Comparison of ENCODE assay signal across 11 cellular contexts in the genomic region with DNA sequence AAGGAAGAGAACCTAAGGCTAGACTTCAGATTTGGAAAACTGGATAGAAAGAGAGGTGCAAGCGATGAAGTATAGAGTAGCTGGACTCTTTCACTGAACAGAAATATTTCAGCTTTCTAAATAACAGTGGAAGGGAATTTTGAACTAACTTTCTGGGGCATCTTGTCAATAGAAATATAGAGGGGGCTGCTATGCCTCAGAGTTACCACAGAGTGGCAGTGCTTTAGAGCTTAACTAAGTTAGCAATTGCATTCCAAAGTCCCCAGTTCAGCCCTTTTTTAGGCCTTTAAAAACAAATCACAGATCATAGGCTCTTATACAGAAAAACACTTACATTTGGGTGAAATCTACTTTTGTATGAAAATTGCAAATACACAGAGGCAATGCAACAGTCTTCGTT.
DNase-seq lines count a peak whose midpoint lies in the region; ATAC-seq and TF ChIP-seq lines count a peak whose summit lies in the region.
"Had no signal": no experiment of that assay in that cellular context is flagged by ENCODE, and none has a peak within 500 bp of the region (broad histone marks: within the 10 kb centered on the region; RNA-seq: fewer than 3 reads in every experiment).

No MANE protein-coding gene starts in this region.

- no peak for TF ChIP-seq POLR2A in GM18505 (IDR thresholded peaks at IDR 0.05; ENCODE audit: borderline replicate concordance, extremely low read depth, insufficient read depth, insufficient read length)

- H3K9ac ChIP-seq in SK-N-MC (ENCODE audit: insufficient read length): no peak overlapping the region

- no peak overlapping the region for H3K27ac ChIP-seq in SK-N-MC

- H3K4me3 ChIP-seq in AG04449 (ENCODE audit: low read depth, low read length) (no peak overlapping the region), SK-N-MC (no peak overlapping the region)

- DNase-seq in AG04449 (ENCODE audit: low read depth, low spot score): no peak
- peak; percentile 25 for DNase-seq in H4 (ENCODE audit: low spot score)
- DNase-seq in SK-N-MC (ENCODE audit: low read depth, low spot score): peak; percentile 28
- peak; percentile 51 for DNase-seq in inferior parietal cortex (ENCODE audit: extremely low spot score)
- DNase-seq in dedifferentiated amniotic fluid mesenchymal stem cell (ENCODE audit: extremely low spot score): no peak
- DNase-seq in activated T-cell treated with anti-CD3 and anti-CD28 coated beads, Interleukin-2, amount 50 U/mL, for 48 hours: no peak
- DNase-seq: activated CD8-positive, alpha-beta memory T cell treated with anti-CD3 and anti-CD28 coated beads, Interleukin-2, amount 50 U/mL, for 4 hours; posterior cingulate gyrus; stimulated activated naive CD8-positive, alpha-beta T cell treated with anti-CD3 and anti-CD28 coated beads, Interleukin-15, Interleukin-2, amounts not matched to agents 100 U/mL and 50 U/mL, for 24 hours had no signal

- no peaks in the 10 kb centered on the region for H3K36me3 ChIP-seq in SK-N-MC (ENCODE audit: insufficient read depth, low read length)

- CTCF ChIA-PET in AG04449 (lab: Yijun Ruan, JAX): interaction anchor here (1.3 kb wide), 1 partner anchor 16 kb away, joined by 3 read pairs; no protein-coding TSS in a partner anchor

- POLR2A ChIA-PET in AG04449 (lab: Yijun Ruan, JAX): no interaction called here

- TF ChIP-seq CTCF in AG04449 (IDR thresholded peaks at IDR 0.05; ENCODE audit: insufficient read depth, low read length, missing control alignments): peak; percentile 21

- no peaks in the 10 kb centered on the region for H3K9me3 ChIP-seq in SK-N-MC (ENCODE audit: low read depth, low read length)

- no peak for ATAC-seq in GM19328 (IDR thresholded peaks at IDR 0.05; ENCODE audit: unreplicated experiment)
- ATAC-seq in GM18505 (IDR thresholded peaks at IDR 0.05; ENCODE audit: unreplicated experiment): no peak
- ATAC-seq: stimulated activated naive CD8-positive, alpha-beta T cell treated with anti-CD3 and anti-CD28 coated beads, Interleukin-15, Interleukin-2, amounts not matched to agents 100 U/mL and 50 U/mL, for 24 hours had no signal

Comparison
In these comparisons a context has a peak if more than half of its experiments do, and no peak if none do; other contexts are left out.
1. DNase-seq: peak in H4 (single experiment), SK-N-MC (single experiment) and inferior parietal cortex (single experiment); none in AG04449 (single experiment), dedifferentiated amniotic fluid mesenchymal stem cell (single experiment) and activated T-cell treated with anti-CD3 and anti-CD28 coated beads, Interleukin-2, amount 50 U/mL, for 48 hours (0 of 2).